ENCODE assay signal across 30 cellular contexts in the genomic region with DNA sequence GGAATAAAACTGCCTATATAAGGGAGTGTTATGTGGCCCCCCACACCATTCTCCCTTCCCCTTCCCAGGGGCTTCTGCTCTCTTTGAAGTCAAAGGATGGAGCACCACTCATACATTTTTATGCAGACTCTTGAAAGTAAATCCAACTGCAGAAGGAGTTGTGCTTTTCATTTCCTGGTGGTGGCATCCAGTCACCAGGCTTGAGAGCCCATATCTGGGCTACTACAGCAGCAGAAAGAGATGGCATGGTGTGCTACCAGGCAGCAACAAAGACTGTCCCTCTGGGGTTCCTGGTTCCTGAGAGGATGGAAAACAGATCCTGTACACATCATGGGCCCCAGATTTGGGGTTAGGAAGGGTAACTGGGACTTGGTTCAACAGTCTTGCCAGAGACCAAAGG.
"Had no signal": no experiment of that assay in that cellular context is flagged by ENCODE, and none has a peak within 500 bp of the region (broad histone marks: within the 10 kb centered on the region; RNA-seq: fewer than 3 reads in every experiment).

No MANE protein-coding gene starts in this region.

- H2AFZ ChIP-seq: PC-9 had no signal

- H3K27me3 ChIP-seq: ascending aorta, body of pancreas had no signal

- DNase-seq: activated B cell treated with CpG ODN at 0.5 μM for 24 hours; activated CD4-positive, alpha-beta T cell treated with anti-CD3 and anti-CD28 coated beads for 1 hour; activated CD4-positive, alpha-beta T cell treated with anti-CD3 and anti-CD28 coated beads, Interleukin-2, amount 10 ng/mL, durations not matched to agents 24 days and 14 days; activated CD4-positive, alpha-beta T cell treated with anti-CD3 and anti-CD28 coated beads, Interleukin-2, amount 50 U/mL, for 48 hours; activated CD8-positive, alpha-beta memory T cell treated with anti-CD3 and anti-CD28 coated beads, Interleukin-2, amount 50 U/mL, for 48 hours; activated effector memory CD4-positive, alpha-beta T cell treated with anti-CD3 and anti-CD28 coated beads, Interleukin-2, amount 50 U/mL, for 16 hours; activated naive CD4-positive, alpha-beta T cell treated with Interleukin-2 at 50 U/mL for 16 hours; activated naive CD8-positive, alpha-beta T cell treated with anti-CD3 and anti-CD28 coated beads, Interleukin-2, amount 50 U/mL, for 24 hours; activated T-cell treated with anti-CD3 and anti-CD28 coated beads, Interleukin-2, amount 50 U/mL, for 1 hour; amniotic stem cell; body of pancreas; central memory CD4-positive, alpha-beta T cell; Karpas-422; NCI-H1092 treated with DMSO at 0.1 percent for 48 hours; NCI-H1417 treated with DMSO at 0.1 percent for 48 hours; NCI-H1694; NCI-H2029; NCI-H2107; NCI-H2171 treated with DMSO at 0.1 percent for 48 hours; NCI-H226; NCI-H526; NCI-H774; PC-9; SHP77 treated with DMSO at 0.1 percent for 48 hours; T-cell; T-helper 2 cell; T1000 had no signal

- H3K4me1 ChIP-seq: ascending aorta, body of pancreas had no signal

- H3K4me2 ChIP-seq: PC-9 had no signal

- H3K4me3 ChIP-seq: ascending aorta, body of pancreas, K562, PC-9 had no signal

- H3K27ac ChIP-seq: ascending aorta, body of pancreas, PC-9 had no signal

- ATAC-seq: activated naive CD4-positive, alpha-beta T cell treated with anti-CD3 and anti-CD28 coated beads, Interleukin-2, amount 50 U/mL, for 72 hours; activated naive CD8-positive, alpha-beta T cell treated with anti-CD3 and anti-CD28 coated beads, Interleukin-2, amount 50 U/mL, for 24 hours; body of pancreas; K562; T-cell had no signal

- H3K36me3 ChIP-seq: ascending aorta had no signal

- H3K9me3 ChIP-seq: ascending aorta, body of pancreas had no signal
